ENCODE assay signal across 8 cellular contexts in genomic region chr10:71773221-71773971, GRCh38. TPM values are rescaled to one million over a fixed set of nuclear protein-coding genes. Genes with fewer than 3 reads are reported as not detected.
A peak's percentile ranks its signal among the peaks of the same experiment; 100 is the strongest.
DNase-seq lines count a peak whose midpoint lies in the region; ATAC-seq and TF ChIP-seq lines count a peak whose summit lies in the region.

TSS of gene VSIR (minus strand) at chr10:71773520. CDS start at chr10:71773439, 81 bp downstream.

- H3K4me1 Mint-ChIP-seq in activated CD4-positive, alpha-beta memory T cell treated with anti-CD3 and anti-CD28 coated beads for 36 hours (ENCODE audit: low read depth), result peaks cover 66% of the 10 kb centered on the region

- ATAC-seq in HG02973 (IDR thresholded peaks at IDR 0.05; ENCODE audit: unreplicated experiment), result peak; percentile 39

- H3K27me3 ChIP-seq in dorsolateral prefrontal cortex, result peaks cover 0 to 3% (median 0%) of the 10 kb centered on the region in 45 donors

- H3K9me3 Mint-ChIP-seq in activated CD4-positive, alpha-beta memory T cell treated with anti-CD3 and anti-CD28 coated beads for 36 hours, result peaks cover 4% of the 10 kb centered on the region

- CTCF ChIA-PET in activated CD4-positive, alpha-beta memory T cell treated with anti-CD3 and anti-CD28 coated beads for 36 hours (lab: Charles Lee), result interaction anchor here (0.6 to 6.6 kb wide), 28 partner anchors 9 to 454 kb away, joined by 3 to 118 read pairs (median 6); partner anchors contain the start of genes PSAP and SLC29A3

- H3K4me3 ChIP-seq in dorsolateral prefrontal cortex (peak within 1 kb of the TSS; percentile 39 to 78 (median 64)), lower leg skin (ENCODE audit: low read depth, poor library complexity, severe bottlenecking) (peak within 1 kb of the TSS; percentile 61)

- WGBS in lower leg skin, 2 donors, result 0 to 1% methylated on average over 16 to 18 of the region's 55 CpGs

- H3K27ac Mint-ChIP-seq in activated CD4-positive, alpha-beta memory T cell treated with anti-CD3 and anti-CD28 coated beads for 36 hours, result peak within 1 kb of the TSS; percentile 99

- TF ChIP-seq CTCF in dorsolateral prefrontal cortex (IDR thresholded peaks at IDR 0.05 in 54 of 56, conservative IDR thresholded peaks at IDR 0.05 in 2 of 56; ENCODE audit: low read depth in 1 of 56, partially characterized antibody in 56 of 56), result peak; percentile 42 to 87 (median 73)
- TF ChIP-seq CTCF in lower leg skin (IDR thresholded peaks at IDR 0.05), result no peak

- H3K27me3 Mint-ChIP-seq in activated CD4-positive, alpha-beta memory T cell treated with anti-CD3 and anti-CD28 coated beads for 36 hours, result no peaks in the 10 kb centered on the region

- H3K36me3 Mint-ChIP-seq in activated CD4-positive, alpha-beta memory T cell treated with anti-CD3 and anti-CD28 coated beads for 36 hours, result peaks cover 29% of the 10 kb centered on the region

- intact Hi-C loops in activated CD4-positive, alpha-beta memory T cell treated with anti-CD3 and anti-CD28 coated beads for 36 hours (cut with micrococcal nuclease), result loop anchor here (2.0 to 5.0 kb wide), 3 partner anchors 61 to 77 kb away; partner anchors contain the start of gene PSAP
- intact Hi-C loops in dorsolateral prefrontal cortex (cut with DNase I) (no loop called here), lower leg skin (cut with DNase I; ENCODE audit: low total_unique reads) (loop anchor here (10.0 kb wide), 1 partner anchor 49 kb away; no protein-coding TSS in a partner anchor)

- peak within 1 kb of the TSS; percentile 92 for H3K4me3 Mint-ChIP-seq in activated CD4-positive, alpha-beta memory T cell treated with anti-CD3 and anti-CD28 coated beads for 36 hours

- POLR2A ChIA-PET in activated CD4-positive, alpha-beta memory T cell treated with anti-CD3 and anti-CD28 coated beads for 36 hours (lab: Charles Lee), result interaction anchor here (0.6 to 11.1 kb wide), 21 partner anchors 8 to 453 kb away, joined by 3 to 108 read pairs (median 4); partner anchors contain the start of gene PSAP

- peak within 1 kb of the TSS; percentile 4 to 93 (median 83) for H3K27ac ChIP-seq in dorsolateral prefrontal cortex

- TF ChIP-seq POLR2A in lower leg skin (IDR thresholded peaks at IDR 0.05), result no peak

- DNase-seq in NCI-H1436 (lab: John Stamatoyannopoulos, UW), result peak; percentile 75
- no peak for DNase-seq in NCI-H1436 treated with DMSO at 0.1 percent for 48 hours (lab: John Stamatoyannopoulos, UW)
- peak; percentile 29 for DNase-seq in NCI-H2227 treated with DMSO at 0.1 percent for 48 hours (lab: John Stamatoyannopoulos, UW)
- DNase-seq in activated CD4-positive, alpha-beta memory T cell treated with anti-CD3 and anti-CD28 coated beads for 36 hours, result peak; percentile 96
- peak; percentile 49 to 87 (median 69) for DNase-seq in dorsolateral prefrontal cortex
- peak; percentile 86 to 98 for DNase-seq in lower leg skin (ENCODE audit: low spot score in 2 of 2)
- peak; percentile 81 to 98 (median 94) for DNase-seq in stimulated activated CD4-positive, alpha-beta T cell treated with anti-CD3 and anti-CD28 coated beads, TNF-alpha, amount 100 ng/mL, for 1 hour (ENCODE audit: low read depth in 3 of 3, low spot score in 1 of 3)

RNA-seq across cellular contexts. Expression of gene VSIR, which starts in this region (rescaled TPM):
- total RNA-seq in activated CD4-positive, alpha-beta memory T cell treated with anti-CD3 and anti-CD28 coated beads for 36 hours, result 100 to 1,000 TPM; 112 TPM
- total RNA-seq in dorsolateral prefrontal cortex (100 to 1,000 TPM in 4 of 120 experiments, 10 to 100 TPM in 116; 23.3 to 173 (median 52.8) TPM), lower leg skin (10 to 100 TPM; 14.5 to 56.5 (median 23.2) TPM)

Comparison
In these comparisons a context has a peak if more than half of its experiments do, and no peak if none do; other contexts are left out.
1. CTCF ChIP-seq: peak in dorsolateral prefrontal cortex (56 of 56); none in lower leg skin (0 of 3).
2. intact Hi-C loops: an anchor here in activated CD4-positive, alpha-beta memory T cell treated with anti-CD3 and anti-CD28 coated beads for 36 hours (2.0 to 5.0 kb wide) and lower leg skin (10.0 kb wide); none called in dorsolateral prefrontal cortex.